ENCODE assay signal across 2 cellular contexts in genomic region chr22:37228106-37229011, GRCh38.
TF ChIP-seq lines count a peak whose summit lies in the region.

No MANE protein-coding gene starts in this region.

TF ChIP-seq in liver, 16 proteins besides CTCF, POLR2A, EP300 and RAD21:
- TF ChIP-seq JUND (IDR thresholded peaks at IDR 0.05) (no peak), FOXA2 (IDR thresholded peaks at IDR 0.05) (no peak), MAX (IDR thresholded peaks at IDR 0.05) (no peak), HNF4G (IDR thresholded peaks at IDR 0.05) (no peak), SP1 (IDR thresholded peaks at IDR 0.05) (no peak)

TF ChIP-seq in HepG2, 621 proteins besides CTCF, POLR2A, EP300 and RAD21:
- no peak for TF ChIP-seq ZMYM2 (CRISPR knock-in tag; IDR thresholded peaks at IDR 0.05)
- no peak for TF ChIP-seq PRDM15 (CRISPR knock-in tag; IDR thresholded peaks at IDR 0.05)
- no peak for TF ChIP-seq SPEN (CRISPR knock-in tag; IDR thresholded peaks at IDR 0.05; ENCODE audit: low read depth)
- no peak for TF ChIP-seq ZNF382 (CRISPR knock-in tag; IDR thresholded peaks at IDR 0.05; ENCODE audit: borderline replicate concordance)
- TF ChIP-seq HNF1A (IDR thresholded peaks at IDR 0.05; ENCODE audit: low read depth), result no peak
- TF ChIP-seq HNF1A (CRISPR knock-in tag; IDR thresholded peaks at IDR 0.05; ENCODE audit: borderline replicate concordance), result no peak
- no peak for TF ChIP-seq ZNF598 (CRISPR knock-in tag; IDR thresholded peaks at IDR 0.05; ENCODE audit: borderline replicate concordance)
- no peak for TF ChIP-seq HNRNPL (IDR thresholded peaks at IDR 0.05; ENCODE audit: low read depth, low read length)
- TF ChIP-seq ELF1 (CRISPR knock-in tag; IDR thresholded peaks at IDR 0.05), result no peak
- no peak for TF ChIP-seq ZNF512B (CRISPR knock-in tag; IDR thresholded peaks at IDR 0.05; ENCODE audit: borderline replicate concordance)
- TF ChIP-seq ZFX (CRISPR knock-in tag; IDR thresholded peaks at IDR 0.05; ENCODE audit: low read depth), result no peak
- no peak for TF ChIP-seq UBTF (CRISPR knock-in tag; IDR thresholded peaks at IDR 0.05)
- TF ChIP-seq PHF20 (CRISPR knock-in tag; IDR thresholded peaks at IDR 0.05), result no peak
- no peak for TF ChIP-seq TOE1 (CRISPR knock-in tag; IDR thresholded peaks at IDR 0.05)
- no peak for TF ChIP-seq ZNF557 (CRISPR knock-in tag; IDR thresholded peaks at IDR 0.05)
- TF ChIP-seq CEBPG (CRISPR knock-in tag; IDR thresholded peaks at IDR 0.05), result no peak
- TF ChIP-seq ZNF816 (CRISPR knock-in tag; IDR thresholded peaks at IDR 0.05; ENCODE audit: borderline replicate concordance), result no peak
TF ChIP-seq in HepG2: peak in this region for 0.
